In genomic region chr13:106566682-106567420, GRCh38 we compare ENCODE assay signal across 8 cellular contexts. TPM values are rescaled to one million over a fixed set of nuclear protein-coding genes. Genes with fewer than 3 reads are reported as not detected.
A peak's percentile ranks its signal among the peaks of the same experiment; 100 is the strongest.
DNase-seq lines count a peak whose midpoint lies in the region; ATAC-seq and TF ChIP-seq lines count a peak whose summit lies in the region.

No MANE protein-coding gene starts in this region.

- peaks cover 43 to 72% (median 65%) of the 10 kb centered on the region in 6 donors for H3K4me1 ChIP-seq in spleen

- H3K4me3 ChIP-seq in spleen = peak overlapping the region; percentile 74 to 98 (median 94)

- intact Hi-C loops in spleen (cut with DNase I; ENCODE audit: low total_unique reads) = no loop called here

- H3K4me1 Mint-ChIP-seq in central memory CD8-positive, alpha-beta T cell = peaks cover 66% of the 10 kb centered on the region

- peak overlapping the region; percentile 97 for H3K4me3 Mint-ChIP-seq in central memory CD8-positive, alpha-beta T cell

- peak; percentile 54 for ATAC-seq in GM21717 (IDR thresholded peaks at IDR 0.05; ENCODE audit: unreplicated experiment)
- peak; percentile 3 for ATAC-seq in central memory CD8-positive, alpha-beta T cell (replicated peaks; ENCODE audit: extremely low read depth, poor library complexity, severe bottlenecking)

- H3K36me3 Mint-ChIP-seq in central memory CD8-positive, alpha-beta T cell (ENCODE audit: insufficient read depth) = peaks cover 24% of the 10 kb centered on the region

- no peaks in the 10 kb centered on the region for H3K27me3 Mint-ChIP-seq in central memory CD8-positive, alpha-beta T cell

- no peaks in the 10 kb centered on the region for H3K9me3 ChIP-seq in spleen

- no peak for TF ChIP-seq CTCF in spleen (IDR thresholded peaks at IDR 0.05 in 8 of 11, conservative IDR thresholded peaks at IDR 0.05 in 3 of 11)

- H3K27ac ChIP-seq in spleen = peak overlapping the region; percentile 88 to 99 (median 97)

- DNase-seq in NCI-H524 (lab: John Stamatoyannopoulos, UW) (peak; percentile 13 to 40), NCI-H524 treated with DMSO at 0.1 percent for 48 hours (lab: John Stamatoyannopoulos, UW) (no peak), HuH-7.5 (ENCODE audit: low spot score) (peak; percentile 31), SK-N-DZ (ENCODE audit: low spot score) (peak; percentile 71), islet precursor cell (peak; percentile 78), spleen (peak; percentile 91)
- no peak for DNase-seq in central memory CD8-positive, alpha-beta T cell (ENCODE audit: low spot score in 2 of 2)

- no peak for TF ChIP-seq POLR2A in spleen (IDR thresholded peaks at IDR 0.05)

- H3K27ac Mint-ChIP-seq in central memory CD8-positive, alpha-beta T cell (ENCODE audit: low read depth) = peak overlapping the region; percentile 95

- H3K9me3 Mint-ChIP-seq in central memory CD8-positive, alpha-beta T cell = no peaks in the 10 kb centered on the region

- 0 to 2% (median 1%) methylated on average over 25 of the region's 25 CpGs for WGBS in spleen, 5 donors

- H3K36me3 ChIP-seq in spleen = no peaks in the 10 kb centered on the region

- H3K27me3 ChIP-seq in spleen (replicated peaks in 1 of 7) = no peaks in the 10 kb centered on the region

RNA-seq across cellular contexts. Expression of gene ARGLU1, which starts 1.1 kb away (rescaled TPM):
- polyA plus RNA-seq in SK-N-DZ (2014; cell fraction: cytosol; rRNA removed) = 130 and 143 TPM in 2 replicates
- 867 and 1,028 TPM in 2 replicates for polyA plus RNA-seq in SK-N-DZ (2014; cell fraction: nucleus; rRNA removed)
- total RNA-seq in spleen = 100 to 1,000 TPM in 6 of 7 donors, 10 to 100 TPM in 1; 99.5 to 204 (median 128) TPM
- polyA plus RNA-seq in spleen = 100 to 1,000 TPM; 123 to 190 (median 141) TPM

RNA-seq across cellular contexts. Expression of gene EFNB2, which starts 31.4 kb away (rescaled TPM):
- polyA plus RNA-seq in SK-N-DZ (2014; cell fraction: cytosol; rRNA removed) = 5.8 and 5.9 TPM in 2 replicates
- 4.6 TPM in 2 replicates for polyA plus RNA-seq in SK-N-DZ (2014; cell fraction: nucleus; rRNA removed)
- total RNA-seq in spleen = 10 to 100 TPM; 12.4 to 22.9 (median 17.6) TPM
- 1 to 10 TPM; 2.9 to 7.1 (median 6.8) TPM for polyA plus RNA-seq in spleen

Comparison
In these comparisons a context has a peak if more than half of its experiments do, and no peak if none do; other contexts are left out.
1. DNase-seq: peak in NCI-H524 (2 of 2), HuH-7.5 (single experiment), SK-N-DZ (single experiment), islet precursor cell (single experiment) and spleen (single experiment); none in NCI-H524 treated with DMSO at 0.1 percent for 48 hours (single experiment) and central memory CD8-positive, alpha-beta T cell (0 of 2).